Comparison of ENCODE assay signal across 19 cellular contexts in the genomic region with DNA sequence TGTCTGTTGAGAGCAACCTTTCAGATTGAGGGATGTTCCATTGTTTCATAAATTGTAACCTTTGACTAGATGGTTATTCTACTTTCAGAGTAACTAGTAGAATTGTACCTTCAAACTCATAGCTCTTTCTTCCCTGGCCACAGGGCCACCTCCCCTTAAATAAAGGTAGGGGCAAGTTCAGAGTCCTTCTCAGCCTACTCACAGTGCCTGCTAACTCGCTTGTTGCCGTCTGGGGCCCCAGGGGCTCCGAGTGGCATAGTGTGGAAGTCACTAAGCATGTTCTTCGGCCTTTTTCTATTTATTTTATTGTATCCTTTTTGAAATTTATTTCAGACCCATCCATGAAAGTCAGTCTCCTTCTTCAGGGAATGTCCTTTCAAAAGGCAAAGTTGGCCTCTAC.
"Had no signal": no experiment of that assay in that cellular context is flagged by ENCODE, and none has a peak within 500 bp of the region (broad histone marks: within the 10 kb centered on the region; RNA-seq: fewer than 3 reads in every experiment).

No MANE protein-coding gene starts in this region.

- H3K9me3 ChIP-seq: neutrophil, right atrium auricular region, sigmoid colon, suprapubic skin, tibial nerve had no signal

- DNase-seq: cortex of kidney; dorsolateral prefrontal cortex; effector CD8-positive, alpha-beta T cell; foreskin melanocyte; head of caudate nucleus; hippocampal formation; kidney glomerular epithelial cell; mammary epithelial cell; naive thymus-derived CD8-positive, alpha-beta T cell; sigmoid colon; stimulated activated CD4-positive, alpha-beta T cell treated with anti-CD3 and anti-CD28 coated beads, Interleukin-12 subunit alpha, Interleukin-12 subunit beta, amount 100 ng/mL, for 4 hours; stimulated activated CD4-positive, alpha-beta T cell treated with anti-CD3 and anti-CD28 coated beads, Interleukin-2, amount 100 ng/mL, for 48 hours; stimulated activated naive CD8-positive, alpha-beta T cell treated with anti-CD3 and anti-CD28 coated beads, Interleukin-15, Interleukin-2, amounts not matched to agents 100 U/mL and 50 U/mL, for 24 hours had no signal

- H3K4me1 ChIP-seq: right atrium auricular region, sigmoid colon, suprapubic skin, tibial nerve had no signal

- ATAC-seq: left lobe of liver; naive thymus-derived CD8-positive, alpha-beta T cell; stimulated activated naive CD8-positive, alpha-beta T cell treated with anti-CD3 and anti-CD28 coated beads, Interleukin-15, Interleukin-2, amounts not matched to agents 100 U/mL and 50 U/mL, for 24 hours had no signal

- H3K27me3 ChIP-seq: neutrophil, right atrium auricular region, sigmoid colon, suprapubic skin, tibial nerve had no signal

- H3K4me3 Mint-ChIP-seq: naive thymus-derived CD8-positive, alpha-beta T cell had no signal

- H3K27me3 Mint-ChIP-seq: naive thymus-derived CD8-positive, alpha-beta T cell had no signal

- H3K4me3 ChIP-seq: dorsolateral prefrontal cortex, right atrium auricular region, sigmoid colon, skin epidermis, suprapubic skin, tibial nerve had no signal

- H3K36me3 ChIP-seq: neutrophil, right atrium auricular region, sigmoid colon, suprapubic skin, tibial nerve had no signal

- H3K27ac ChIP-seq: dorsolateral prefrontal cortex, neutrophil, right atrium auricular region, sigmoid colon, skin epidermis, suprapubic skin, tibial nerve had no signal
